In genomic region chr9:36969216-36969771, GRCh38 we compare ENCODE assay signal across 20 cellular contexts.
A peak's percentile ranks its signal among the peaks of the same experiment; 100 is the strongest.
DNase-seq lines count a peak whose midpoint lies in the region; ATAC-seq and TF ChIP-seq lines count a peak whose summit lies in the region.
"Had no signal": no experiment of that assay in that cellular context is flagged by ENCODE, and none has a peak within 500 bp of the region (broad histone marks: within the 10 kb centered on the region; RNA-seq: fewer than 3 reads in every experiment).

No MANE protein-coding gene starts in this region.

- POLR2A ChIA-PET in Panc1 (lab: Charles Lee) = no interaction called here

- H3K4me3 ChIP-seq in Panc1 (ENCODE audit: low read depth in 2 of 2, low read length in 2 of 2) (no peak overlapping the region), upper lobe of right lung (no peak overlapping the region)
- H3K4me3 ChIP-seq: body of pancreas, left ventricle myocardium inferior, SJSA1, skin epidermis, tibial artery had no signal

- no peaks in the 10 kb centered on the region for H3K27me3 ChIP-seq in Panc1 (ENCODE audit: control insufficient read depth, insufficient read depth, low read length)
- H3K27me3 ChIP-seq in upper lobe of right lung = no peaks in the 10 kb centered on the region
- H3K27me3 ChIP-seq: body of pancreas, foreskin keratinocyte had no signal

- CTCF ChIA-PET in Panc1 (lab: Charles Lee) = no interaction called here

- H3K9me3 ChIP-seq in Panc1 (ENCODE audit: control insufficient read depth, insufficient read depth, low read depth, low read length) (no peaks in the 10 kb centered on the region), upper lobe of right lung (no peaks in the 10 kb centered on the region)
- H3K9me3 ChIP-seq: body of pancreas, left ventricle myocardium inferior, SJSA1, tibial artery had no signal

- ATAC-seq in Panc1 (peak; percentile 8), upper lobe of right lung (no peak), HG03469 (IDR thresholded peaks at IDR 0.05; ENCODE audit: unreplicated experiment) (no peak), left ventricle myocardium superior (no peak)
- ATAC-seq: body of pancreas had no signal

- H3K4me1 ChIP-seq in Panc1 (ENCODE audit: control insufficient read depth, insufficient read depth, low read length) (no peaks in the 10 kb centered on the region), upper lobe of right lung (no peaks in the 10 kb centered on the region)
- H3K4me1 ChIP-seq: body of pancreas, left ventricle myocardium inferior, SJSA1, tibial artery had no signal

- H3K36me3 ChIP-seq in Panc1 (ENCODE audit: control insufficient read depth, insufficient read depth, low read length) = no peaks in the 10 kb centered on the region
- no peaks in the 10 kb centered on the region for H3K36me3 ChIP-seq in upper lobe of right lung
- H3K36me3 ChIP-seq: left ventricle myocardium inferior, SJSA1, tibial artery had no signal

- intact Hi-C loops in Panc1 (cut with micrococcal nuclease; ENCODE audit: unreplicated experiment) = no loop called here
- intact Hi-C loops in upper lobe of right lung (cut with DNase I) = no loop called here
- intact Hi-C loops in left ventricle myocardium superior (cut with micrococcal nuclease) = no loop called here

- in situ Hi-C loops in Panc1 (cut with HindIII; ENCODE audit: low pct_unique_long_range_greater_than_20kb, low sequenced_read_pairs) = no loop called here

- peak; percentile 56 for DNase-seq in activated effector memory CD4-positive, alpha-beta T cell treated with anti-CD3 and anti-CD28 coated beads, Interleukin-2, amount 50 U/mL, for 16 hours
- no peak for DNase-seq in activated effector memory CD4-positive, alpha-beta T cell treated with Interleukin-2 at 50 U/mL for 16 hours
- DNase-seq in Panc1 (ENCODE audit: low read depth, low spot score) (no peak), iPS-NIHi11 (ENCODE audit: low spot score) (peak; percentile 60), upper lobe of right lung (peak; percentile 54), left ventricle myocardium superior (no peak), NCI-H748 (lab: John Stamatoyannopoulos, UW; ENCODE audit: unreplicated experiment) (no peak)
- DNase-seq: activated CD8-positive, alpha-beta memory T cell treated with anti-CD3 and anti-CD28 coated beads, Interleukin-2, amount 50 U/mL, for 4 hours; body of pancreas; cortex of kidney; KBM-7; left ventricle myocardium inferior; PC-3; stimulated activated CD4-positive, alpha-beta T cell treated with anti-CD3 and anti-CD28 coated beads, Interleukin-4, amount 100 ng/mL, for 4 hours; stimulated activated CD8-positive, alpha-beta memory T cell treated with anti-CD3 and anti-CD28 coated beads, Interleukin-4, amount 100 ng/mL, for 48 hours; tibial artery had no signal

- TF ChIP-seq CTCF in Panc1 (IDR thresholded peaks at IDR 0.05) (no peak), upper lobe of right lung (IDR thresholded peaks at IDR 0.05) (no peak)

- H3K27ac ChIP-seq in Panc1 (ENCODE audit: low read length) = no peak overlapping the region
- H3K27ac ChIP-seq in upper lobe of right lung = no peak overlapping the region
- H3K27ac ChIP-seq: body of pancreas, left ventricle myocardium inferior, SJSA1, skin epidermis, tibial artery had no signal

- no TSS peak for BruUV-seq in Panc1 (replicated peaks; lab: Mats Ljungman, UMichigan)

Comparison
In these comparisons a context has a peak if more than half of its experiments do, and no peak if none do; other contexts are left out.
1. DNase-seq: peak in activated effector memory CD4-positive, alpha-beta T cell treated with anti-CD3 and anti-CD28 coated beads, Interleukin-2, amount 50 U/mL, for 16 hours (single experiment), iPS-NIHi11 (single experiment) and upper lobe of right lung (single experiment); none in activated effector memory CD4-positive, alpha-beta T cell treated with Interleukin-2 at 50 U/mL for 16 hours (single experiment), Panc1 (single experiment), left ventricle myocardium superior (single experiment) and NCI-H748 (single experiment).